ENCODE assay signal across 15 cellular contexts in the genomic region with DNA sequence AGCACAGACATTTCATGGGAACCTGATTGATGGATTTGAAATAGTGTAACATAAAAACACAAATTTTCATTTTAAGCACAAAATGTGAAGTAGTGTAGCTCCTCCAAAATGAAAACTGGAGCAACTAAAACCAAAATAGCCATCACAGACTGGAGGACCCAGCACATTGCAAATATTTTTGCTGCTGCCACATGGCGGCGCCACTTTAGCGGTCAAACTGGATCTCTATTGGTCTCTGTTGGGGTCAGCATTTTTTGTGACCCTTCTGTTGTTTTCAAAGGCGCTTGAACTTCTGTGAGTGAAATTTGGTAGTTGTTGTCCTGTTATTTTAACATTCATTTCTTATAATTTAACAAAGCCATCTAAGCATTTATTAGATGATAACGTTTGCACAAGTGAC.
DNase-seq lines count a peak whose midpoint lies in the region; ATAC-seq and TF ChIP-seq lines count a peak whose summit lies in the region.
"Had no signal": no experiment of that assay in that cellular context is flagged by ENCODE, and none has a peak within 500 bp of the region (broad histone marks: within the 10 kb centered on the region; RNA-seq: fewer than 3 reads in every experiment).

No MANE protein-coding gene starts in this region.

- CTCF ChIA-PET in CD8-positive, alpha-beta T cell (lab: Charles Lee) = no interaction called here

- no peaks in the 10 kb centered on the region for H3K4me1 Mint-ChIP-seq in CD8-positive, alpha-beta T cell (ENCODE audit: low read depth)

- H3K27me3 Mint-ChIP-seq in CD8-positive, alpha-beta T cell (ENCODE audit: low read depth) = no peaks in the 10 kb centered on the region
- H3K27me3 Mint-ChIP-seq: CD4-positive, alpha-beta T cell had no signal

- no peak for TF ChIP-seq EP300 in stomach (IDR thresholded peaks at IDR 0.05)

- no peak for TF ChIP-seq POLR2A in stomach (IDR thresholded peaks at IDR 0.05)

- H3K4me3 ChIP-seq in GM12875 (ENCODE audit: low read depth, low read length) (no peak overlapping the region), stomach (no peak overlapping the region)
- no peak overlapping the region for H3K4me3 ChIP-seq in CD8-positive, alpha-beta T cell (ENCODE audit: low read depth, low read length)
- H3K4me3 ChIP-seq: coronary artery, SK-N-MC, thoracic aorta had no signal

- no peaks in the 10 kb centered on the region for H3K9me3 ChIP-seq in CD8-positive, alpha-beta T cell (ENCODE audit: low read length)
- peaks cover 0 to 10% (median 3%) of the 10 kb centered on the region in 4 donors for H3K9me3 ChIP-seq in stomach
- H3K9me3 ChIP-seq: thoracic aorta had no signal

- peaks cover 10% of the 10 kb centered on the region for H3K9me3 Mint-ChIP-seq in CD8-positive, alpha-beta T cell

- intact Hi-C loops in CD8-positive, alpha-beta T cell (cut with DNase I, micrococcal nuclease) = no loop called here
- intact Hi-C loops in stomach (cut with DNase I; ENCODE audit: low total_unique reads) = no loop called here

- no peaks in the 10 kb centered on the region for H3K4me1 ChIP-seq in CD8-positive, alpha-beta T cell (ENCODE audit: insufficient read depth, low read length)
- H3K4me1 ChIP-seq in stomach = no peaks in the 10 kb centered on the region

- POLR2A ChIA-PET in CD8-positive, alpha-beta T cell (lab: Charles Lee) = no interaction called here

- no peaks in the 10 kb centered on the region for H3K36me3 Mint-ChIP-seq in CD8-positive, alpha-beta T cell

- no peaks in the 10 kb centered on the region for H3K27me3 ChIP-seq in CD8-positive, alpha-beta T cell (ENCODE audit: insufficient read depth, low read length)
- H3K27me3 ChIP-seq in stomach = no peaks in the 10 kb centered on the region

- WGBS in stomach, 5 donors = 28 to 48% (median 29%) methylated on average over 5 of the region's 5 CpGs

- no peak overlapping the region for H3K27ac Mint-ChIP-seq in CD8-positive, alpha-beta T cell
- H3K27ac Mint-ChIP-seq: CD4-positive, alpha-beta T cell had no signal

- TF ChIP-seq CTCF in GM12875 (IDR thresholded peaks at IDR 0.05; ENCODE audit: borderline replicate concordance, insufficient read depth, low read depth, low read length) (peak; percentile 49; the same call in 1 of the 2 replicates), stomach (IDR thresholded peaks at IDR 0.05) (no peak)
- TF ChIP-seq CTCF in CD8-positive, alpha-beta T cell (IDR thresholded peaks at IDR 0.05) = no peak

- H3K27ac ChIP-seq in CD8-positive, alpha-beta T cell (ENCODE audit: low read depth, low read length) = no peak overlapping the region
- no peak overlapping the region for H3K27ac ChIP-seq in stomach
- H3K27ac ChIP-seq: coronary artery, SK-N-MC, thoracic aorta had no signal

- ATAC-seq in CD8-positive, alpha-beta T cell = no peak
- ATAC-seq in GM19467 (IDR thresholded peaks at IDR 0.05; ENCODE audit: unreplicated experiment) = no peak

- no peak overlapping the region for H3K4me3 Mint-ChIP-seq in CD8-positive, alpha-beta T cell
- H3K4me3 Mint-ChIP-seq: CD4-positive, alpha-beta T cell had no signal

- H3K36me3 ChIP-seq in CD8-positive, alpha-beta T cell (ENCODE audit: insufficient read depth, low read length) = no peaks in the 10 kb centered on the region
- no peaks in the 10 kb centered on the region for H3K36me3 ChIP-seq in stomach
- H3K36me3 ChIP-seq: thoracic aorta had no signal

- DNase-seq in COLO829 (ENCODE audit: low spot score) = peak; percentile 13
- peak; percentile 3 for DNase-seq in RKO (ENCODE audit: low spot score)
- peak; percentile 22 for DNase-seq in iPS DF 4.7 (ENCODE audit: extremely low read depth, low spot score)
- no peak for DNase-seq in NCI-H2227 treated with DMSO at 0.1 percent for 48 hours (lab: John Stamatoyannopoulos, UW)
- no peak for DNase-seq in CD8-positive, alpha-beta T cell
- no peak for DNase-seq in stomach
- DNase-seq: activated CD4-positive, alpha-beta T cell treated with anti-CD3 and anti-CD28 coated beads for 48 hours; CD4-positive, alpha-beta T cell; foreskin fibroblast; KG1 had no signal

Comparison
In these comparisons a context has a peak if more than half of its experiments do, and no peak if none do; other contexts are left out.
1. DNase-seq: peak in COLO829 (single experiment), RKO (single experiment) and iPS DF 4.7 (single experiment); none in NCI-H2227 treated with DMSO at 0.1 percent for 48 hours (single experiment), CD8-positive, alpha-beta T cell (0 of 7) and stomach (single experiment).